In the genomic region with DNA sequence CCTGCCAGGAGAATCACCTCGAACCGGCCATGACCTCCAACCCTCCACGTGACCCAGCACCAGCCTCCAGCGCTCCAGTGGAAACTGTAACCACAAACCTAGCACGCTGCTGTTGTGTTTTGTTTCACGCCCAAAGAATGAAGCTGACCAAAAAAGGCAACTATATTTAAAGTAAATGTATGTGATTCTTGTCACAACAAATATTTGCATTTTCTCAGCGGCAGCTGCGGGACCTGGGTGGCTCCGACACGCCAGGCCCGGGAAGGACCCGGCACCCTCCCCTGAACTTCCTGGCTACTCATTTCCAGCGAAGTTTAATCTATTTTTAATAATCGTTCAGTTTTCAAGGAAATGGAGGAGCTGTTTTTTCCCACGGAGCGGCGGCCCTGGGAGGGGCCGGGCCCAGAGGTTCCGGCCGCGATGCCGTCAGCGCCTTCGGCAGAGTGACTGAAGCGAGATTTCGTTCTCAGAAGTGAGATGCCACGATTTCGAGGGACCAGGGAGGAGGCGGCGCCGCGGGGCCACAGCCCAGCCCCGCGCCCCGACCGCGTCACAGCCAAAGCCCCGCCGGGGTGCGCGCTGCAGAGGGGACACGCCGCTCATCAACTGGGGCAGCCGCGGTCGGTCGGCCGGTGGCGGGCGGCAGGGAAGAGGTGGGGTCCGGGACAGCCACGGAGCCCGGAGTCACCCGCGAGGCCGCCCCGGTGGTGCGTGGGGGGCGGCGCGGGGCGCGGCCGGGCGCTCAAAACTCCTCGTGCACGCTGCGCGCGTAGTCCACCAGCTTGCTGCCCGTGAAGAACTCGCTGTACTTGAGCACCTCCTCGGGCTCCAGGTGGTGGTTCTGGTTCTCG, we compare ENCODE assay signal across 13 cellular contexts. TPM values are rescaled to one million over a fixed set of nuclear protein-coding genes. Genes with fewer than 3 reads are reported as not detected.
DNase-seq lines count a peak whose midpoint lies in the region; ATAC-seq and TF ChIP-seq lines count a peak whose summit lies in the region.
"Had no signal": no experiment of that assay in that cellular context is flagged by ENCODE, and none has a peak within 500 bp of the region (broad histone marks: within the 10 kb centered on the region; RNA-seq: fewer than 3 reads in every experiment).

No MANE protein-coding gene starts in this region.

- H3K27ac Mint-ChIP-seq in T-helper 2 cell treated with Interferon-gamma antibody and Interleukin-4, amounts not matched to agents 5 μg/mL and 100 μg/mL, for 36 hours, result peak overlapping the region; percentile 87
- H3K27ac Mint-ChIP-seq in activated naive CD8-positive, alpha-beta T cell, result peak overlapping the region; percentile 72
- peak overlapping the region; percentile 73 to 97 for H3K27ac Mint-ChIP-seq in natural killer cell treated with Interleukin-12 subunit alpha and Interleukin-12 subunit beta and Interleukin-15 and Interleukin-18, amount 100 ng/mL, for 72 hours
- no peak overlapping the region for H3K27ac Mint-ChIP-seq in GM23338

- TF ChIP-seq CTCF in GM23338 (conservative IDR thresholded peaks at IDR 0.05; ENCODE audit: low read depth in 2 of 2), result no peak

- H3K9me3 Mint-ChIP-seq in T-helper 2 cell treated with Interferon-gamma antibody and Interleukin-4, amounts not matched to agents 5 μg/mL and 100 μg/mL, for 36 hours, result no peaks in the 10 kb centered on the region
- no peaks in the 10 kb centered on the region for H3K9me3 Mint-ChIP-seq in activated naive CD8-positive, alpha-beta T cell (ENCODE audit: low read depth)
- no peaks in the 10 kb centered on the region for H3K9me3 Mint-ChIP-seq in natural killer cell treated with Interleukin-12 subunit alpha and Interleukin-12 subunit beta and Interleukin-15 and Interleukin-18, amount 100 ng/mL, for 72 hours
- H3K9me3 Mint-ChIP-seq in GM23338, result no peaks in the 10 kb centered on the region
- H3K9me3 Mint-ChIP-seq: nephron had no signal

- POLR2A ChIA-PET in HEK293T (lab: Yijun Ruan, JAX), result no interaction called here

- DNase-seq in activated CD4-positive, CD25-positive, alpha-beta regulatory T cell treated with anti-CD3 and anti-CD28 coated beads, Interleukin-2, amount 50 U/mL, for 72 hours, result no peak
- no peak for DNase-seq in T-helper 2 cell treated with Interferon-gamma antibody and Interleukin-4, amounts not matched to agents 5 μg/mL and 100 μg/mL, for 36 hours (ENCODE audit: low spot score)
- DNase-seq in natural killer cell treated with Interleukin-12 subunit alpha and Interleukin-12 subunit beta and Interleukin-15 and Interleukin-18, amount 100 ng/mL, for 72 hours (ENCODE audit: low spot score), result peak; percentile 79
- no peak for DNase-seq in GM23338 (ENCODE audit: low spot score)
- no peak for DNase-seq in NCI-H2196 (lab: John Stamatoyannopoulos, UW; ENCODE audit: unreplicated experiment)
- no peak for DNase-seq in HEK293T (ENCODE audit: extremely low spot score)
- DNase-seq: brain microvascular endothelial cell, MM.1S had no signal

- no peaks in the 10 kb centered on the region for H3K27me3 ChIP-seq in GM23338 (ENCODE audit: insufficient read depth)
- H3K27me3 ChIP-seq: brain microvascular endothelial cell had no signal

- no peak overlapping the region for H3K4me3 ChIP-seq in GM23338
- H3K4me3 ChIP-seq: smooth muscle cell had no signal

- CTCF ChIA-PET in HEK293T (lab: Yijun Ruan, JAX), result no interaction called here

- H3K4me3 Mint-ChIP-seq in T-helper 2 cell treated with Interferon-gamma antibody and Interleukin-4, amounts not matched to agents 5 μg/mL and 100 μg/mL, for 36 hours, result peak overlapping the region; percentile 57
- peak overlapping the region; percentile 67 for H3K4me3 Mint-ChIP-seq in activated naive CD8-positive, alpha-beta T cell
- H3K4me3 Mint-ChIP-seq in natural killer cell treated with Interleukin-12 subunit alpha and Interleukin-12 subunit beta and Interleukin-15 and Interleukin-18, amount 100 ng/mL, for 72 hours, result peak overlapping the region; percentile 62
- H3K4me3 Mint-ChIP-seq in GM23338, result no peak overlapping the region; the same call in 2 of the 3 replicates
- H3K4me3 Mint-ChIP-seq: nephron had no signal

- no peak overlapping the region for H2AFZ ChIP-seq in GM23338

- peaks cover 15% of the 10 kb centered on the region for H3K4me1 Mint-ChIP-seq in T-helper 2 cell treated with Interferon-gamma antibody and Interleukin-4, amounts not matched to agents 5 μg/mL and 100 μg/mL, for 36 hours (ENCODE audit: low read depth)
- peaks cover 22% of the 10 kb centered on the region for H3K4me1 Mint-ChIP-seq in activated naive CD8-positive, alpha-beta T cell (ENCODE audit: low read depth)
- H3K4me1 Mint-ChIP-seq in natural killer cell treated with Interleukin-12 subunit alpha and Interleukin-12 subunit beta and Interleukin-15 and Interleukin-18, amount 100 ng/mL, for 72 hours (ENCODE audit: low read depth in 2 of 2), result peaks cover 34 to 37% of the 10 kb centered on the region in 2 donors
- no peaks in the 10 kb centered on the region for H3K4me1 Mint-ChIP-seq in GM23338
- H3K4me1 Mint-ChIP-seq: nephron had no signal

- no peaks in the 10 kb centered on the region for H3K79me2 ChIP-seq in GM23338 (replicated peaks; ENCODE audit: insufficient read depth)

- peaks cover 4% of the 10 kb centered on the region; the same call in 1 of the 2 replicates for H3K36me3 ChIP-seq in GM23338 (ENCODE audit: insufficient read depth)

- H3K4me2 ChIP-seq in GM23338, result no peak overlapping the region
- H3K4me2 ChIP-seq: smooth muscle cell had no signal

- no peaks in the 10 kb centered on the region for H3K27me3 Mint-ChIP-seq in T-helper 2 cell treated with Interferon-gamma antibody and Interleukin-4, amounts not matched to agents 5 μg/mL and 100 μg/mL, for 36 hours (ENCODE audit: low read depth)
- H3K27me3 Mint-ChIP-seq in activated naive CD8-positive, alpha-beta T cell, result no peaks in the 10 kb centered on the region
- no peaks in the 10 kb centered on the region for H3K27me3 Mint-ChIP-seq in natural killer cell treated with Interleukin-12 subunit alpha and Interleukin-12 subunit beta and Interleukin-15 and Interleukin-18, amount 100 ng/mL, for 72 hours
- peaks cover 10% of the 10 kb centered on the region for H3K27me3 Mint-ChIP-seq in GM23338 (ENCODE audit: insufficient read depth, low read depth, poor library complexity)

- no peaks in the 10 kb centered on the region for H3K4me1 ChIP-seq in GM23338 (ENCODE audit: insufficient read depth)

- no peaks in the 10 kb centered on the region; the same call in 1 of the 2 replicates for H4K20me1 ChIP-seq in GM23338 (replicated peaks; ENCODE audit: insufficient read depth)

- no peaks in the 10 kb centered on the region for H3K9me2 ChIP-seq in GM23338 (ENCODE audit: insufficient read depth)

- no peaks in the 10 kb centered on the region for H3F3A ChIP-seq in GM23338 (replicated peaks; ENCODE audit: low read depth)

- peak; percentile 23 to 39 for ATAC-seq in activated CD4-positive, CD25-positive, alpha-beta regulatory T cell treated with anti-CD3 and anti-CD28 coated beads, Interleukin-2, amount 50 U/mL, for 24 hours
- peak in 1 of 2 donors; percentile 57 for ATAC-seq in natural killer cell treated with Interleukin-12 subunit alpha and Interleukin-12 subunit beta and Interleukin-15 and Interleukin-18, amount 100 ng/mL, for 72 hours
- ATAC-seq in GM23338, result no peak

- H3K36me3 Mint-ChIP-seq in T-helper 2 cell treated with Interferon-gamma antibody and Interleukin-4, amounts not matched to agents 5 μg/mL and 100 μg/mL, for 36 hours (ENCODE audit: low read depth), result peaks cover 22% of the 10 kb centered on the region
- H3K36me3 Mint-ChIP-seq in activated naive CD8-positive, alpha-beta T cell, result peaks cover 5% of the 10 kb centered on the region
- H3K36me3 Mint-ChIP-seq in natural killer cell treated with Interleukin-12 subunit alpha and Interleukin-12 subunit beta and Interleukin-15 and Interleukin-18, amount 100 ng/mL, for 72 hours, result no peaks in the 10 kb centered on the region
- peaks cover 22% of the 10 kb centered on the region for H3K36me3 Mint-ChIP-seq in GM23338 (ENCODE audit: low read depth)

- no peak overlapping the region for H3K27ac ChIP-seq in GM23338 (ENCODE audit: low read depth)
- H3K27ac ChIP-seq: 22Rv1, brain microvascular endothelial cell had no signal

TF ChIP-seq in GM23338, 12 proteins besides CTCF, POLR2A, EP300 and RAD21 (continues in another document):
- TF ChIP-seq ZNF331 (CRISPR knock-in tag; IDR thresholded peaks at IDR 0.05; ENCODE audit: low read depth), result no peak
- TF ChIP-seq EZH2phosphoT487 (IDR thresholded peaks at IDR 0.05; ENCODE audit: unreplicated experiment), result no peak
- no peak for TF ChIP-seq NANOG (IDR thresholded peaks at IDR 0.05; ENCODE audit: borderline replicate concordance)

TF ChIP-seq in HEK293T, 16 proteins besides CTCF, POLR2A, EP300 and RAD21 (continues in another document):
- TF ChIP-seq ARNT (IDR thresholded peaks at IDR 0.05) (no peak), L3MBTL2 (conservative IDR thresholded peaks at IDR 0.05) (no peak), SP1 (IDR thresholded peaks at IDR 0.05) (no peak), HDGF (IDR thresholded peaks at IDR 0.05; ENCODE audit: borderline replicate concordance) (no peak), ELF4 (IDR thresholded peaks at IDR 0.05) (no peak)

RNA-seq across cellular contexts. Expression of gene TNFRSF4, which starts 3.0 kb away (rescaled TPM):
- total RNA-seq in natural killer cell treated with Interleukin-12 subunit alpha and Interleukin-12 subunit beta and Interleukin-15 and Interleukin-18, amount 100 ng/mL, for 72 hours, result 100 to 1,000 TPM in 1 of 2 donors, 10 to 100 TPM in 1; 56.8 to 305 TPM
- total RNA-seq in GM23338 (2014; rRNA removed; shearing (Covaris generic)), result not detected in 2 replicates
- not detected in 2 replicates for polyA plus RNA-seq in GM23338 (2016; fragmentation: Nextera tagmentation; extraction: Ambion mirVana)
- total RNA-seq: smooth muscle cell had no signal
- polyA plus RNA-seq: smooth muscle cell had no signal

RNA-seq across cellular contexts. Expression of gene TNFRSF18, which starts 10.6 kb away (rescaled TPM):
- total RNA-seq in natural killer cell treated with Interleukin-12 subunit alpha and Interleukin-12 subunit beta and Interleukin-15 and Interleukin-18, amount 100 ng/mL, for 72 hours, result 100 to 1,000 TPM; 295 to 591 TPM
- total RNA-seq in GM23338 (2014; rRNA removed; shearing (Covaris generic)), result 0.58 and 1.5 TPM in 2 replicates
- polyA plus RNA-seq in GM23338 (2016; fragmentation: Nextera tagmentation; extraction: Ambion mirVana), result 0.56 and 1.1 TPM in 2 replicates

RNA-seq across cellular contexts. Expression of gene SDF4, which starts 14.8 kb away (rescaled TPM):
- total RNA-seq in natural killer cell treated with Interleukin-12 subunit alpha and Interleukin-12 subunit beta and Interleukin-15 and Interleukin-18, amount 100 ng/mL, for 72 hours, result 100 to 1,000 TPM; 243 to 251 TPM
- 51.6 and 62.6 TPM in 2 replicates for total RNA-seq in GM23338 (2014; rRNA removed; shearing (Covaris generic))
- polyA plus RNA-seq in GM23338 (2016; fragmentation: Nextera tagmentation; extraction: Ambion mirVana), result 45.0 and 49.2 TPM in 2 replicates

RNA-seq across cellular contexts. Expression of gene B3GALT6, which starts 15.0 kb away (rescaled TPM):
- 10 to 100 TPM; 23.8 to 28.1 TPM for total RNA-seq in natural killer cell treated with Interleukin-12 subunit alpha and Interleukin-12 subunit beta and Interleukin-15 and Interleukin-18, amount 100 ng/mL, for 72 hours
- 26.5 and 33.5 TPM in 2 replicates for total RNA-seq in GM23338 (2014; rRNA removed; shearing (Covaris generic))
- polyA plus RNA-seq in GM23338 (2016; fragmentation: Nextera tagmentation; extraction: Ambion mirVana), result 5.5 and 9.3 TPM in 2 replicates

RNA-seq across cellular contexts. Expression of gene C1QTNF12, which starts 29.5 kb away (rescaled TPM):
- total RNA-seq in natural killer cell treated with Interleukin-12 subunit alpha and Interleukin-12 subunit beta and Interleukin-15 and Interleukin-18, amount 100 ng/mL, for 72 hours, result 1 to 10 TPM; 5.2 to 5.6 TPM
- total RNA-seq in GM23338 (2014; rRNA removed; shearing (Covaris generic)), result 3.0 and 4.1 TPM in 2 replicates
- polyA plus RNA-seq in GM23338 (2016; fragmentation: Nextera tagmentation; extraction: Ambion mirVana), result 4.1 and 4.2 TPM in 2 replicates

Comparison
In these comparisons a context has a peak if more than half of its experiments do, and no peak if none do; other contexts are left out.
1. RNA of gene TNFRSF4, which starts 3.0 kb away (total RNA-seq): 56.8 to 305 TPM in natural killer cell treated with Interleukin-12 subunit alpha and Interleukin-12 subunit beta and Interleukin-15 and Interleukin-18, amount 100 ng/mL, for 72 hours; not detected in GM23338; every median in the first group is over 10 times any median in the second.
2. RNA of gene TNFRSF18, which starts 10.6 kb away (total RNA-seq): 295 to 591 TPM in natural killer cell treated with Interleukin-12 subunit alpha and Interleukin-12 subunit beta and Interleukin-15 and Interleukin-18, amount 100 ng/mL, for 72 hours; 0.58 to 1.5 TPM in GM23338; every median in the first group is over 100 times any median in the second.